Comparison of ENCODE assay signal across 2 cellular contexts in the genomic region with DNA sequence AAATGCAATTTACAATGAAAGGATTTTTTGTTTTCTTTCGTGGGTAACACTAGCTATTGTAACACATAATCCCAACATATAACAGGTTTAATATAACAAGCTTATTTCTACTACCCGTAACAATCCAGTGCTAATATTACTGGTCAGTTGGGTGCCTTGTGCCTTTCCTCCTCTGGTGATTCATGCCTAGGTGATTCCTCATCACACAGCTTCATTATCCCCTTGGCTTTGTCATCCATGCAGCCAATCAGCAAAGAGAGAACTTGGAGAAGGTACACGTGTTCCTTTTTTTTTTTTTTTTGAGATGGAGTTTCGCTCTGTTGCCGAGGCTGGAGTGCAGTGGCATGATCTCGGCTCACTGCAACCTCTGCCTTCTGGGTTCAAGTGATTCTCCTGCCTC.
TF ChIP-seq lines count a peak whose summit lies in the region.

No MANE protein-coding gene starts in this region.

TF ChIP-seq in SK-N-SH treated with all-trans-retinoic acid at 6 μM for 48 hours, 23 proteins besides CTCF, POLR2A, EP300 and RAD21 (continued from another document):
- TF ChIP-seq, protein P1, sequence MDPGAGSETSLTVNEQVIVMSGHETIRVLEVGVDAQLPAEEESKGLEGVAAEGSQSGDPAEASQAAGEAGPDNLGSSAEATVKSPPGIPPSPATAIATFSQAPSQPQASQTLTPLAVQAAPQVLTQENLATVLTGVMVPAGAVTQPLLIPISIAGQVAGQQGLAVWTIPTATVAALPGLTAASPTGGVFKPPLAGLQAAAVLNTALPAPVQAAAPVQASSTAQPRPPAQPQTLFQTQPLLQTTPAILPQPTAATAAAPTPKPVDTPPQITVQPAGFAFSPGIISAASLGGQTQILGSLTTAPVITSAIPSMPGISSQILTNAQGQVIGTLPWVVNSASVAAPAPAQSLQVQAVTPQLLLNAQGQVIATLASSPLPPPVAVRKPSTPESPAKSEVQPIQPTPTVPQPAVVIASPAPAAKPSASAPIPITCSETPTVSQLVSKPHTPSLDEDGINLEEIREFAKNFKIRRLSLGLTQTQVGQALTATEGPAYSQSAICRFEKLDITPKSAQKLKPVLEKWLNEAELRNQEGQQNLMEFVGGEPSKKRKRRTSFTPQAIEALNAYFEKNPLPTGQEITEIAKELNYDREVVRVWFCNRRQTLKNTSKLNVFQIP (CRISPR knock-in tag; IDR thresholded peaks at IDR 0.05; ENCODE audit: borderline replicate concordance, low read depth) = no peak
- TF ChIP-seq TOX (CRISPR knock-in tag; IDR thresholded peaks at IDR 0.05; ENCODE audit: borderline replicate concordance) = no peak
- TF ChIP-seq, protein P2, sequence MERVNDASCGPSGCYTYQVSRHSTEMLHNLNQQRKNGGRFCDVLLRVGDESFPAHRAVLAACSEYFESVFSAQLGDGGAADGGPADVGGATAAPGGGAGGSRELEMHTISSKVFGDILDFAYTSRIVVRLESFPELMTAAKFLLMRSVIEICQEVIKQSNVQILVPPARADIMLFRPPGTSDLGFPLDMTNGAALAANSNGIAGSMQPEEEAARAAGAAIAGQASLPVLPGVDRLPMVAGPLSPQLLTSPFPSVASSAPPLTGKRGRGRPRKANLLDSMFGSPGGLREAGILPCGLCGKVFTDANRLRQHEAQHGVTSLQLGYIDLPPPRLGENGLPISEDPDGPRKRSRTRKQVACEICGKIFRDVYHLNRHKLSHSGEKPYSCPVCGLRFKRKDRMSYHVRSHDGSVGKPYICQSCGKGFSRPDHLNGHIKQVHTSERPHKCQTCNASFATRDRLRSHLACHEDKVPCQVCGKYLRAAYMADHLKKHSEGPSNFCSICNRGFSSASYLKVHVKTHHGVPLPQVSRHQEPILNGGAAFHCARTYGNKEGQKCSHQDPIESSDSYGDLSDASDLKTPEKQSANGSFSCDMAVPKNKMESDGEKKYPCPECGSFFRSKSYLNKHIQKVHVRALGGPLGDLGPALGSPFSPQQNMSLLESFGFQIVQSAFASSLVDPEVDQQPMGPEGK (CRISPR knock-in tag; IDR thresholded peaks at IDR 0.05; ENCODE audit: borderline replicate concordance) = no peak
- TF ChIP-seq ZC3H10 (CRISPR knock-in tag; IDR thresholded peaks at IDR 0.05) = no peak
- no peak for TF ChIP-seq PPARA (CRISPR knock-in tag; IDR thresholded peaks at IDR 0.05; ENCODE audit: borderline replicate concordance)

TF ChIP-seq in GM23338, 12 proteins besides CTCF, POLR2A, EP300 and RAD21 (continued from another document):
- TF ChIP-seq EZH2 (IDR thresholded peaks at IDR 0.05; ENCODE audit: low read depth, unreplicated experiment) = no peak
- no peak for TF ChIP-seq ZNF114 (CRISPR knock-in tag; IDR thresholded peaks at IDR 0.05)
- no peak for TF ChIP-seq NANOG (IDR thresholded peaks at IDR 0.05; ENCODE audit: borderline replicate concordance)
- TF ChIP-seq, protein P3, sequence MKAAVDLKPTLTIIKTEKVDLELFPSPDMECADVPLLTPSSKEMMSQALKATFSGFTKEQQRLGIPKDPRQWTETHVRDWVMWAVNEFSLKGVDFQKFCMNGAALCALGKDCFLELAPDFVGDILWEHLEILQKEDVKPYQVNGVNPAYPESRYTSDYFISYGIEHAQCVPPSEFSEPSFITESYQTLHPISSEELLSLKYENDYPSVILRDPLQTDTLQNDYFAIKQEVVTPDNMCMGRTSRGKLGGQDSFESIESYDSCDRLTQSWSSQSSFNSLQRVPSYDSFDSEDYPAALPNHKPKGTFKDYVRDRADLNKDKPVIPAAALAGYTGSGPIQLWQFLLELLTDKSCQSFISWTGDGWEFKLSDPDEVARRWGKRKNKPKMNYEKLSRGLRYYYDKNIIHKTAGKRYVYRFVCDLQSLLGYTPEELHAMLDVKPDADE (IDR thresholded peaks at IDR 0.05) = no peak
- TF ChIP-seq, protein P4, sequence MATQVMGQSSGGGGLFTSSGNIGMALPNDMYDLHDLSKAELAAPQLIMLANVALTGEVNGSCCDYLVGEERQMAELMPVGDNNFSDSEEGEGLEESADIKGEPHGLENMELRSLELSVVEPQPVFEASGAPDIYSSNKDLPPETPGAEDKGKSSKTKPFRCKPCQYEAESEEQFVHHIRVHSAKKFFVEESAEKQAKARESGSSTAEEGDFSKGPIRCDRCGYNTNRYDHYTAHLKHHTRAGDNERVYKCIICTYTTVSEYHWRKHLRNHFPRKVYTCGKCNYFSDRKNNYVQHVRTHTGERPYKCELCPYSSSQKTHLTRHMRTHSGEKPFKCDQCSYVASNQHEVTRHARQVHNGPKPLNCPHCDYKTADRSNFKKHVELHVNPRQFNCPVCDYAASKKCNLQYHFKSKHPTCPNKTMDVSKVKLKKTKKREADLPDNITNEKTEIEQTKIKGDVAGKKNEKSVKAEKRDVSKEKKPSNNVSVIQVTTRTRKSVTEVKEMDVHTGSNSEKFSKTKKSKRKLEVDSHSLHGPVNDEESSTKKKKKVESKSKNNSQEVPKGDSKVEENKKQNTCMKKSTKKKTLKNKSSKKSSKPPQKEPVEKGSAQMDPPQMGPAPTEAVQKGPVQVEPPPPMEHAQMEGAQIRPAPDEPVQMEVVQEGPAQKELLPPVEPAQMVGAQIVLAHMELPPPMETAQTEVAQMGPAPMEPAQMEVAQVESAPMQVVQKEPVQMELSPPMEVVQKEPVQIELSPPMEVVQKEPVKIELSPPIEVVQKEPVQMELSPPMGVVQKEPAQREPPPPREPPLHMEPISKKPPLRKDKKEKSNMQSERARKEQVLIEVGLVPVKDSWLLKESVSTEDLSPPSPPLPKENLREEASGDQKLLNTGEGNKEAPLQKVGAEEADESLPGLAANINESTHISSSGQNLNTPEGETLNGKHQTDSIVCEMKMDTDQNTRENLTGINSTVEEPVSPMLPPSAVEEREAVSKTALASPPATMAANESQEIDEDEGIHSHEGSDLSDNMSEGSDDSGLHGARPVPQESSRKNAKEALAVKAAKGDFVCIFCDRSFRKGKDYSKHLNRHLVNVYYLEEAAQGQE (IDR thresholded peaks at IDR 0.05; ENCODE audit: unreplicated experiment) = no peak
- TF ChIP-seq POLR2AphosphoS5 (IDR thresholded peaks at IDR 0.05; ENCODE audit: low read depth) = no peak
- no peak for TF ChIP-seq JUNB (IDR thresholded peaks at IDR 0.05; ENCODE audit: unreplicated experiment)
- TF ChIP-seq EZH2phosphoT487 (IDR thresholded peaks at IDR 0.05; ENCODE audit: unreplicated experiment) = no peak
- TF ChIP-seq, protein P5, sequence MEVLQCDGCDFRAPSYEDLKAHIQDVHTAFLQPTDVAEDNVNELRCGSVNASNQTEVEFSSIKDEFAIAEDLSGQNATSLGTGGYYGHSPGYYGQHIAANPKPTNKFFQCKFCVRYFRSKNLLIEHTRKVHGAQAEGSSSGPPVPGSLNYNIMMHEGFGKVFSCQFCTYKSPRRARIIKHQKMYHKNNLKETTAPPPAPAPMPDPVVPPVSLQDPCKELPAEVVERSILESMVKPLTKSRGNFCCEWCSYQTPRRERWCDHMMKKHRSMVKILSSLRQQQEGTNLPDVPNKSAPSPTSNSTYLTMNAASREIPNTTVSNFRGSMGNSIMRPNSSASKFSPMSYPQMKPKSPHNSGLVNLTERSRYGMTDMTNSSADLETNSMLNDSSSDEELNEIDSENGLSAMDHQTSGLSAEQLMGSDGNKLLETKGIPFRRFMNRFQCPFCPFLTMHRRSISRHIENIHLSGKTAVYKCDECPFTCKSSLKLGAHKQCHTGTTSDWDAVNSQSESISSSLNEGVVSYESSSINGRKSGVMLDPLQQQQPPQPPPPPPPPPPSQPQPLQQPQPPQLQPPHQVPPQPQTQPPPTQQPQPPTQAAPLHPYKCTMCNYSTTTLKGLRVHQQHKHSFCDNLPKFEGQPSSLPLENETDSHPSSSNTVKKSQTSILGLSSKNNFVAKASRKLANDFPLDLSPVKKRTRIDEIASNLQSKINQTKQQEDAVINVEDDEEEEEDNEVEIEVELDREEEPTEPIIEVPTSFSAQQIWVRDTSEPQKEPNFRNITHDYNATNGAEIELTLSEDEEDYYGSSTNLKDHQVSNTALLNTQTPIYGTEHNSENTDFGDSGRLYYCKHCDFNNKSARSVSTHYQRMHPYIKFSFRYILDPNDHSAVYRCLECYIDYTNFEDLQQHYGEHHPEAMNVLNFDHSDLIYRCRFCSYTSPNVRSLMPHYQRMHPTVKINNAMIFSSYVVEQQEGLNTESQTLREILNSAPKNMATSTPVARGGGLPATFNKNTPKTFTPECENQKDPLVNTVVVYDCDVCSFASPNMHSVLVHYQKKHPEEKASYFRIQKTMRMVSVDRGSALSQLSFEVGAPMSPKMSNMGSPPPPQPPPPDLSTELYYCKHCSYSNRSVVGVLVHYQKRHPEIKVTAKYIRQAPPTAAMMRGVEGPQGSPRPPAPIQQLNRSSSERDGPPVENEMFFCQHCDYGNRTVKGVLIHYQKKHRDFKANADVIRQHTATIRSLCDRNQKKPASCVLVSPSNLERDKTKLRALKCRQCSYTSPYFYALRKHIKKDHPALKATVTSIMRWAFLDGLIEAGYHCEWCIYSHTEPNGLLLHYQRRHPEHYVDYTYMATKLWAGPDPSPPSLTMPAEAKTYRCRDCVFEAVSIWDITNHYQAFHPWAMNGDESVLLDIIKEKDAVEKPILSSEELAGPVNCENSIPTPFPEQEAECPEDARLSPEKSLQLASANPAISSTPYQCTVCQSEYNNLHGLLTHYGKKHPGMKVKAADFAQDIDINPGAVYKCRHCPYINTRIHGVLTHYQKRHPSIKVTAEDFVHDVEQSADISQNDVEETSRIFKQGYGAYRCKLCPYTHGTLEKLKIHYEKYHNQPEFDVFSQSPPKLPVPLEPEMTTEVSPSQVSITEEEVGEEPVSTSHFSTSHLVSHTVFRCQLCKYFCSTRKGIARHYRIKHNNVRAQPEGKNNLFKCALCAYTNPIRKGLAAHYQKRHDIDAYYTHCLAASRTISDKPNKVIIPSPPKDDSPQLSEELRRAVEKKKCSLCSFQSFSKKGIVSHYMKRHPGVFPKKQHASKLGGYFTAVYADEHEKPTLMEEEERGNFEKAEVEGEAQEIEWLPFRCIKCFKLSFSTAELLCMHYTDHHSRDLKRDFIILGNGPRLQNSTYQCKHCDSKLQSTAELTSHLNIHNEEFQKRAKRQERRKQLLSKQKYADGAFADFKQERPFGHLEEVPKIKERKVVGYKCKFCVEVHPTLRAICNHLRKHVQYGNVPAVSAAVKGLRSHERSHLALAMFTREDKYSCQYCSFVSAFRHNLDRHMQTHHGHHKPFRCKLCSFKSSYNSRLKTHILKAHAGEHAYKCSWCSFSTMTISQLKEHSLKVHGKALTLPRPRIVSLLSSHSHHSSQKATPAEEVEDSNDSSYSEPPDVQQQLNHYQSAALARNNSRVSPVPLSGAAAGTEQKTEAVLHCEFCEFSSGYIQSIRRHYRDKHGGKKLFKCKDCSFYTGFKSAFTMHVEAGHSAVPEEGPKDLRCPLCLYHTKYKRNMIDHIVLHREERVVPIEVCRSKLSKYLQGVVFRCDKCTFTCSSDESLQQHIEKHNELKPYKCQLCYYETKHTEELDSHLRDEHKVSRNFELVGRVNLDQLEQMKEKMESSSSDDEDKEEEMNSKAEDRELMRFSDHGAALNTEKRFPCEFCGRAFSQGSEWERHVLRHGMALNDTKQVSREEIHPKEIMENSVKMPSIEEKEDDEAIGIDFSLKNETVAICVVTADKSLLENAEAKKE (CRISPR knock-in tag; IDR thresholded peaks at IDR 0.05) = no peak
